Comparison of ENCODE assay signal across 26 cellular contexts in genomic region chr1:36910886-36911540, GRCh38.
DNase-seq lines count a peak whose midpoint lies in the region; ATAC-seq, FAIRE-seq and TF ChIP-seq lines count a peak whose summit lies in the region.
"Had no signal": no experiment of that assay in that cellular context is flagged by ENCODE, and none has a peak within 500 bp of the region (broad histone marks: within the 10 kb centered on the region; RNA-seq: fewer than 3 reads in every experiment).

No MANE protein-coding gene starts in this region.

- no peaks in the 10 kb centered on the region; the same call in 1 of the 2 replicates for H3K27me3 ChIP-seq in GM06990 (replicated peaks; ENCODE audit: control insufficient read depth, insufficient read depth, low read length)
- H3K27me3 ChIP-seq in pancreas, result no peaks in the 10 kb centered on the region

- no peak overlapping the region for H3K27ac Mint-ChIP-seq in stimulated activated memory B cell treated with anti-CD40 and anti-IgM and Interleukin-4, amounts not matched to agents 10 μg/mL and 1 μg/mL and 100 μg/mL, for 72 hours
- H3K27ac Mint-ChIP-seq: B cell; CD4-positive, alpha-beta T cell; T-cell had no signal

- 41 to 45% methylated on average over 9 of the region's 9 CpGs for WGBS in pancreas, 2 donors

- peak; percentile 23 for DNase-seq in GM06990 (ENCODE audit: extremely low read depth, insufficient read length)
- DNase-seq in GM20000 (ENCODE audit: low spot score), result peak; percentile 27
- DNase-seq in ecto neural progenitor cell (ENCODE audit: low spot score), result peak; percentile 13
- no peak for DNase-seq in pancreas
- no peak for DNase-seq in NCI-H1417 treated with DMSO at 0.1 percent for 48 hours (lab: John Stamatoyannopoulos, UW)
- no peak for DNase-seq in CD1c-positive myeloid dendritic cell (ENCODE audit: extremely low spot score)
- DNase-seq: CD4-positive, alpha-beta T cell; IMR-90; NCI-H1105; NCI-H2029 treated with DMSO at 0.1 percent for 48 hours; NCI-H2171; NCI-H345; NCI-H524 treated with DMSO at 0.1 percent for 48 hours; PC-9; SHP77 treated with DMSO at 0.1 percent for 48 hours; T-cell had no signal

- H3K4me3 ChIP-seq in GM06990 (replicated peaks; ENCODE audit: low read depth, low read length) (no peak overlapping the region), pancreas (no peak overlapping the region)
- H3K4me3 ChIP-seq: PC-9 had no signal

- peaks cover 6% of the 10 kb centered on the region for H3K36me3 Mint-ChIP-seq in stimulated activated memory B cell treated with anti-CD40 and anti-IgM and Interleukin-4, amounts not matched to agents 10 μg/mL and 1 μg/mL and 100 μg/mL, for 72 hours
- H3K36me3 Mint-ChIP-seq: T-cell had no signal

- no peaks in the 10 kb centered on the region for H3K4me1 ChIP-seq in pancreas

- H3K9me3 ChIP-seq in pancreas, result no peaks in the 10 kb centered on the region
- H3K9me3 ChIP-seq: SK-N-SH had no signal

- no peak overlapping the region for H3K27ac ChIP-seq in pancreas
- H3K27ac ChIP-seq: PC-9, RWPE1 had no signal

- intact Hi-C loops in pancreas (cut with DNase I), result no loop called here

- H3K9me3 Mint-ChIP-seq in stimulated activated memory B cell treated with anti-CD40 and anti-IgM and Interleukin-4, amounts not matched to agents 10 μg/mL and 1 μg/mL and 100 μg/mL, for 72 hours, result peaks cover 10% of the 10 kb centered on the region

- H3K4me3 Mint-ChIP-seq in stimulated activated memory B cell treated with anti-CD40 and anti-IgM and Interleukin-4, amounts not matched to agents 10 μg/mL and 1 μg/mL and 100 μg/mL, for 72 hours, result no peak overlapping the region
- H3K4me3 Mint-ChIP-seq: B cell; CD4-positive, alpha-beta T cell had no signal

- no peaks in the 10 kb centered on the region for H3K4me1 Mint-ChIP-seq in stimulated activated memory B cell treated with anti-CD40 and anti-IgM and Interleukin-4, amounts not matched to agents 10 μg/mL and 1 μg/mL and 100 μg/mL, for 72 hours
- H3K4me1 Mint-ChIP-seq: B cell, T-cell had no signal

- no peak for TF ChIP-seq CTCF in GM06990 (IDR thresholded peaks at IDR 0.05; ENCODE audit: insufficient read depth, low read length, poor library complexity, severe bottlenecking)
- TF ChIP-seq CTCF in GM20000 (IDR thresholded peaks at IDR 0.05; ENCODE audit: extremely low read depth, missing control alignments), result no peak
- TF ChIP-seq CTCF in pancreas (IDR thresholded peaks at IDR 0.05), result no peak

- peak; percentile 57 for ATAC-seq in stimulated activated memory B cell treated with anti-CD40 and anti-IgM and Interleukin-4, amounts not matched to agents 10 μg/mL and 1 μg/mL and 100 μg/mL, for 72 hours
- ATAC-seq in pancreas (no peak), HG03095 (IDR thresholded peaks at IDR 0.05; ENCODE audit: unreplicated experiment) (no peak)
- ATAC-seq: T-cell had no signal

- FAIRE-seq in pancreas (lab: Jason Lieb, UNC), result no peak
- FAIRE-seq: A204.1, G401.6, GM18507, H1, HTR-8/SVneo had no signal

- H3K27me3 Mint-ChIP-seq in stimulated activated memory B cell treated with anti-CD40 and anti-IgM and Interleukin-4, amounts not matched to agents 10 μg/mL and 1 μg/mL and 100 μg/mL, for 72 hours, result peaks cover 53% of the 10 kb centered on the region

- H3K36me3 ChIP-seq in GM06990 (ENCODE audit: control insufficient read depth, insufficient read depth, low read length), result no peaks in the 10 kb centered on the region
- H3K36me3 ChIP-seq in pancreas, result no peaks in the 10 kb centered on the region

Comparison
In these comparisons a context has a peak if more than half of its experiments do, and no peak if none do; other contexts are left out.
1. DNase-seq: peak in GM06990 (single experiment), GM20000 (single experiment) and ecto neural progenitor cell (single experiment); none in pancreas (0 of 6), NCI-H1417 treated with DMSO at 0.1 percent for 48 hours (single experiment) and CD1c-positive myeloid dendritic cell (single experiment).